1 cellular context compared by ENCODE assay signal in genomic region chr3:58639001-58639400, GRCh38.
TF ChIP-seq lines count a peak whose summit lies in the region.

No MANE protein-coding gene starts in this region.

TF ChIP-seq in IMR-90, 13 proteins besides CTCF, POLR2A, EP300 and RAD21:
- TF ChIP-seq FOS (IDR thresholded peaks at IDR 0.05; ENCODE audit: low read depth, low read length) = no peak
- no peak for TF ChIP-seq CEBPB (IDR thresholded peaks at IDR 0.05; ENCODE audit: low read depth, low read length)
- no peak for TF ChIP-seq NFE2L2 (IDR thresholded peaks at IDR 0.05; ENCODE audit: low read depth, low read length)
- TF ChIP-seq SMC3 (IDR thresholded peaks at IDR 0.05; ENCODE audit: low read depth, low read length) = no peak
- TF ChIP-seq RFX5 (IDR thresholded peaks at IDR 0.05; ENCODE audit: low read depth, low read length) = no peak
- no peak for TF ChIP-seq CHD1 (IDR thresholded peaks at IDR 0.05; ENCODE audit: low read depth, low read length)
- TF ChIP-seq BHLHE40 (IDR thresholded peaks at IDR 0.05; ENCODE audit: low read depth, low read length) = no peak
- no peak for TF ChIP-seq ELK1 (IDR thresholded peaks at IDR 0.05; ENCODE audit: borderline replicate concordance, low read depth, low read length)
- no peak for TF ChIP-seq MAZ (IDR thresholded peaks at IDR 0.05; ENCODE audit: borderline replicate concordance, low read depth, low read length)
- TF ChIP-seq MAFK (IDR thresholded peaks at IDR 0.05; ENCODE audit: low read depth, low read length) = no peak
- TF ChIP-seq RCOR1 (IDR thresholded peaks at IDR 0.05; ENCODE audit: insufficient replicate concordance, low read length) = no peak
- TF ChIP-seq, protein P1, sequence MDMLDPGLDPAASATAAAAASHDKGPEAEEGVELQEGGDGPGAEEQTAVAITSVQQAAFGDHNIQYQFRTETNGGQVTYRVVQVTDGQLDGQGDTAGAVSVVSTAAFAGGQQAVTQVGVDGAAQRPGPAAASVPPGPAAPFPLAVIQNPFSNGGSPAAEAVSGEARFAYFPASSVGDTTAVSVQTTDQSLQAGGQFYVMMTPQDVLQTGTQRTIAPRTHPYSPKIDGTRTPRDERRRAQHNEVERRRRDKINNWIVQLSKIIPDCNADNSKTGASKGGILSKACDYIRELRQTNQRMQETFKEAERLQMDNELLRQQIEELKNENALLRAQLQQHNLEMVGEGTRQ (IDR thresholded peaks at IDR 0.05; ENCODE audit: low read depth, low read length) = no peak
- no peak for TF ChIP-seq MXI1 (IDR thresholded peaks at IDR 0.05; ENCODE audit: borderline replicate concordance, low read depth, low read length)
